Comparison of ENCODE assay signal across 9 cellular contexts in the genomic region with DNA sequence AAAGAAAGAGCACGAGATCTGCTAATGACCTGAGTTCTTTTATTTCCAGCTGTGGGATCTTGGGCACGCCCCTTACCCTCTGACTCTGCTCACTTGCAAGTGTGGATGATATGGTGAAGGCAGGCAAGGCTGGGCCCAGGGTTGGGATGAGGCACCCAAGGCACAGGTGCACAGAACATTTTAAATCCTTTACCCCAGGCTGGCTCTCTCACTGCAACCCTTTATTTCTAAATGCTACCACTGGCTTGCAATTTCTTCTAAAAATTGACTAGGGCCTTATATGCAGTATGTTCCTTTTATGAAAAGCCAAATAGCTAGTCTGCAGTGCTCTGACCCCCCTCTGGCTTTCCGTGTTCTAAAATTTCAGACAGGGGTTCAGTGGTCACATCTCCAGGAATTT.
"Had no signal": no experiment of that assay in that cellular context is flagged by ENCODE, and none has a peak within 500 bp of the region (broad histone marks: within the 10 kb centered on the region; RNA-seq: fewer than 3 reads in every experiment).

No MANE protein-coding gene starts in this region.

- H3K4me3 ChIP-seq: GM23248, GM23338, HAP-1 had no signal

- H3K9me3 ChIP-seq: HAP-1 had no signal

- H3K27ac ChIP-seq: GM23248 had no signal

- H3K4me1 ChIP-seq: HAP-1 had no signal

- ATAC-seq: GM23338, HCT116 had no signal

- H3K36me3 ChIP-seq: HAP-1 had no signal

- DNase-seq: GM23248, GOT3, H7, H9, HCEC 1CT, HFFc6 had no signal
